ENCODE assay signal across 9 cellular contexts in genomic region chr12:132446535-132447326, GRCh38. TPM values are rescaled to one million over a fixed set of nuclear protein-coding genes. Genes with fewer than 3 reads are reported as not detected.
DNase-seq lines count a peak whose midpoint lies in the region; ATAC-seq and TF ChIP-seq lines count a peak whose summit lies in the region.
"Had no signal": no experiment of that assay in that cellular context is flagged by ENCODE, and none has a peak within 500 bp of the region (broad histone marks: within the 10 kb centered on the region; RNA-seq: fewer than 3 reads in every experiment).

No MANE protein-coding gene starts in this region.

- H3K36me3 ChIP-seq in spleen = no peaks in the 10 kb centered on the region
- no peaks in the 10 kb centered on the region for H3K36me3 ChIP-seq in Karpas-422 (ENCODE audit: insufficient read depth, low read length)

- no peak overlapping the region for H3K9ac ChIP-seq in Karpas-422 (ENCODE audit: low read length)

- H3K4me3 Mint-ChIP-seq in activated CD4-positive, alpha-beta T cell treated with anti-CD3 and anti-CD28 coated beads, Interleukin-2, amount 10 ng/mL, durations not matched to agents 24 days and 14 days = peak overlapping the region; percentile 98
- H3K4me3 Mint-ChIP-seq in T-cell = peak overlapping the region; percentile 80 to 93 (median 86)

- no peak overlapping the region for H3K4me2 ChIP-seq in Karpas-422 (ENCODE audit: low read depth, low read length, poor library complexity, severe bottlenecking)

- H3K9me3 ChIP-seq in spleen = no peaks in the 10 kb centered on the region
- no peaks in the 10 kb centered on the region for H3K9me3 ChIP-seq in Karpas-422 (ENCODE audit: low read length)

- peaks cover 14 to 78% (median 45%) of the 10 kb centered on the region in 6 donors for H3K4me1 ChIP-seq in spleen
- no peaks in the 10 kb centered on the region for H3K4me1 ChIP-seq in Karpas-422 (ENCODE audit: low read length)

- TF ChIP-seq CTCF in fibroblast of pulmonary artery (IDR thresholded peaks at IDR 0.05; ENCODE audit: low read length, missing control alignments) = no peak
- TF ChIP-seq CTCF in spleen (IDR thresholded peaks at IDR 0.05 in 8 of 11, conservative IDR thresholded peaks at IDR 0.05 in 3 of 11) = no peak

- no peak for DNase-seq in activated CD4-positive, alpha-beta T cell treated with anti-CD3 and anti-CD28 coated beads, Interleukin-2, amount 10 ng/mL, durations not matched to agents 24 days and 14 days
- DNase-seq in activated CD4-positive, alpha-beta T cell treated with anti-CD3 and anti-CD28 coated beads for 1 hour = no peak
- DNase-seq in T-cell (no peak), fibroblast of pulmonary artery (ENCODE audit: low read depth) (no peak), spleen (no peak), Karpas-422 (no peak), DMS79 treated with DMSO at 0.1 percent for 48 hours (lab: John Stamatoyannopoulos, UW) (no peak)
- DNase-seq: ACHN had no signal

- peaks cover 31% of the 10 kb centered on the region for H3K4me1 Mint-ChIP-seq in activated CD4-positive, alpha-beta T cell treated with anti-CD3 and anti-CD28 coated beads, Interleukin-2, amount 10 ng/mL, durations not matched to agents 24 days and 14 days
- peaks cover 56 to 59% (median 57%) of the 10 kb centered on the region in 3 donors for H3K4me1 Mint-ChIP-seq in T-cell

- CTCF ChIA-PET in T-cell (lab: Charles Lee) = no interaction called here

- H3K27me3 Mint-ChIP-seq in activated CD4-positive, alpha-beta T cell treated with anti-CD3 and anti-CD28 coated beads, Interleukin-2, amount 10 ng/mL, durations not matched to agents 24 days and 14 days = no peaks in the 10 kb centered on the region
- H3K27me3 Mint-ChIP-seq in T-cell = no peaks in the 10 kb centered on the region

- H3K9me3 Mint-ChIP-seq in activated CD4-positive, alpha-beta T cell treated with anti-CD3 and anti-CD28 coated beads, Interleukin-2, amount 10 ng/mL, durations not matched to agents 24 days and 14 days = no peaks in the 10 kb centered on the region
- no peaks in the 10 kb centered on the region for H3K9me3 Mint-ChIP-seq in T-cell

- no peaks in the 10 kb centered on the region for H3K79me2 ChIP-seq in Karpas-422 (ENCODE audit: low read length)

- no peak for TF ChIP-seq POLR2A in spleen (IDR thresholded peaks at IDR 0.05)

- no peak overlapping the region for H2AFZ ChIP-seq in Karpas-422 (ENCODE audit: low read length)

- H4K20me1 ChIP-seq in Karpas-422 (ENCODE audit: insufficient read depth, low read depth, low read length) = no peaks in the 10 kb centered on the region

- intact Hi-C loops in activated CD4-positive, alpha-beta T cell treated with anti-CD3 and anti-CD28 coated beads, Interleukin-2, amount 10 ng/mL, durations not matched to agents 24 days and 14 days (cut with micrococcal nuclease) = no loop called here
- intact Hi-C loops in spleen (cut with DNase I; ENCODE audit: low total_unique reads) = no loop called here

- 87 to 93% (median 91%) methylated on average over 13 of the region's 13 CpGs for WGBS in spleen, 5 donors

- peaks cover 0 to 18% (median 8%) of the 10 kb centered on the region in 7 donors for H3K27me3 ChIP-seq in spleen (replicated peaks in 1 of 7)
- no peaks in the 10 kb centered on the region for H3K27me3 ChIP-seq in Karpas-422 (ENCODE audit: low read length)

- ATAC-seq in T-cell (replicated peaks in 1 of 4) = no peak
- no peak for ATAC-seq in HG02970 (IDR thresholded peaks at IDR 0.05; ENCODE audit: low FRiP score, unreplicated experiment)

- H3K4me3 ChIP-seq in fibroblast of pulmonary artery (replicated peaks; ENCODE audit: low read depth, low read length) (peak overlapping the region; percentile 48), spleen (peak overlapping the region in 2 of 8 donors; percentile 34 to 53), Karpas-422 (ENCODE audit: low read length) (no peak overlapping the region)

- H3K27ac Mint-ChIP-seq in activated CD4-positive, alpha-beta T cell treated with anti-CD3 and anti-CD28 coated beads, Interleukin-2, amount 10 ng/mL, durations not matched to agents 24 days and 14 days = peak overlapping the region; percentile 99
- peak overlapping the region; percentile 100 for H3K27ac Mint-ChIP-seq in T-cell

- H3K27ac ChIP-seq in spleen = peak overlapping the region; percentile 74 to 92 (median 86)
- H3K27ac ChIP-seq in Karpas-422 (ENCODE audit: low read length) = no peak overlapping the region

- POLR2A ChIA-PET in T-cell (lab: Charles Lee) = no interaction called here

- H3K36me3 Mint-ChIP-seq in activated CD4-positive, alpha-beta T cell treated with anti-CD3 and anti-CD28 coated beads, Interleukin-2, amount 10 ng/mL, durations not matched to agents 24 days and 14 days (ENCODE audit: low read depth) = peaks cover 5% of the 10 kb centered on the region
- no peaks in the 10 kb centered on the region for H3K36me3 Mint-ChIP-seq in T-cell

- no peaks in the 10 kb centered on the region for H3K9me2 ChIP-seq in Karpas-422 (replicated peaks; ENCODE audit: insufficient read depth, low read length)

RNA-seq across cellular contexts. Expression of gene FBRSL1, which starts 43.2 kb away (rescaled TPM):
- total RNA-seq in activated CD4-positive, alpha-beta T cell treated with anti-CD3 and anti-CD28 coated beads, Interleukin-2, amount 10 ng/mL, durations not matched to agents 24 days and 14 days = 91.3 and 96.1 TPM in 2 replicates
- total RNA-seq in T-cell (100 to 1,000 TPM in 2 of 5 donors, 10 to 100 TPM in 3; 82.1 to 114 (median 99.3) TPM), spleen (100 to 1,000 TPM in 1 of 7 donors, 10 to 100 TPM in 6; 28.3 to 161 (median 60.4) TPM)
- 10 to 100 TPM; 14.3 to 40.3 (median 22.3) TPM for polyA plus RNA-seq in spleen
- 4.0 and 4.1 TPM in 2 replicates for total RNA-seq in Karpas-422 (2014; rRNA removed; shearing (Covaris generic); ENCODE audit: low replicate concordance)
